Comparison of ENCODE assay signal across 17 cellular contexts in the genomic region with DNA sequence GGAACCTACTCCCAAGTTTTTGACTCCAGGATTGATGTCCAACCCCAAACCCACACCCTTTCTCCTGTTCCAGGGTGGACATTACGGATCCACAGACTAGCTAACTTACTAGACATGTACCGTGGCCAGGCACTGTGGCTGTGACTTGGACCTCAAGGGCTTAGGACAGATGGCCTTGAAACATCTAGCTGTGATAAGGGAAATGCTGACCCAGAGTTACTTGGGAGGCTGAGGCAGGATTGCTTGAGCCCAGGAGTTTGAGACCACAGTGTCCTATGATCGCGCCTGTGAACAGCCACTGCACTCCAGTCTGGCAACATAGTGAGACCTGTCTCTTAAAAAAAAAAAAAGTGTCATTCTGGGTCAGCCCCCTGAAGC. TPM values are rescaled to one million over a fixed set of nuclear protein-coding genes. Genes with fewer than 3 reads are reported as not detected.
DNase-seq lines count a peak whose midpoint lies in the region; ATAC-seq, FAIRE-seq and TF ChIP-seq lines count a peak whose summit lies in the region.
"Had no signal": no experiment of that assay in that cellular context is flagged by ENCODE, and none has a peak within 500 bp of the region (broad histone marks: within the 10 kb centered on the region; RNA-seq: fewer than 3 reads in every experiment).

No MANE protein-coding gene starts in this region.

- intact Hi-C loops in CD8-positive, alpha-beta T cell (cut with DNase I, micrococcal nuclease): loop anchor here in 1 of 2 experiments (5.0 kb wide), 1 partner anchor 946 kb away; no protein-coding TSS in a partner anchor
- intact Hi-C loops in GM12878 (cut with micrococcal nuclease; ENCODE audit: unreplicated experiment): no loop called here

- H3K27ac Mint-ChIP-seq in CD8-positive, alpha-beta T cell: no peak overlapping the region
- peak overlapping the region in 2 of 10 donors; percentile 53 to 57 for H3K27ac Mint-ChIP-seq in naive thymus-derived CD8-positive, alpha-beta T cell

- TF ChIP-seq RAD21 in GM12878 (IDR thresholded peaks at IDR 0.05; ENCODE audit: insufficient read depth, low read depth, low read length): no peak

- H3K27ac ChIP-seq in CD8-positive, alpha-beta T cell (ENCODE audit: low read depth, low read length): no peak overlapping the region
- no peak overlapping the region for H3K27ac ChIP-seq in GM12878 (ENCODE audit: control insufficient read depth, insufficient read depth)
- H3K27ac ChIP-seq: PC-9, SJCRH30 had no signal

- peaks cover 39% of the 10 kb centered on the region for H3K79me2 ChIP-seq in GM12878 (ENCODE audit: control insufficient read depth, insufficient read depth, low read length)

- no peaks in the 10 kb centered on the region for H3K9me3 Mint-ChIP-seq in CD8-positive, alpha-beta T cell
- H3K9me3 Mint-ChIP-seq in naive thymus-derived CD8-positive, alpha-beta T cell: no peaks in the 10 kb centered on the region

- in situ Hi-C loops in GM12878 (cut with MboI): no loop called here

- no peak for TF ChIP-seq CTCF in CD8-positive, alpha-beta T cell (IDR thresholded peaks at IDR 0.05)
- TF ChIP-seq CTCF in GM12878 (IDR thresholded peaks at IDR 0.05 in 2 of 3, conservative IDR thresholded peaks at IDR 0.05 in 1 of 3; ENCODE audit: control insufficient read depth in 2 of 3, extremely low read depth in 1 of 3, insufficient read depth in 1 of 3, low read depth in 3 of 3, low read length in 3 of 3): no peak

- H4K20me1 ChIP-seq in GM12878 (ENCODE audit: control insufficient read depth, insufficient read depth): peaks cover 3% of the 10 kb centered on the region; the same call in 1 of the 2 replicates

- H3K4me3 Mint-ChIP-seq in CD8-positive, alpha-beta T cell: peak overlapping the region; percentile 11
- peak overlapping the region in 7 of 10 donors; percentile 30 to 88 (median 64) for H3K4me3 Mint-ChIP-seq in naive thymus-derived CD8-positive, alpha-beta T cell

- H3K36me3 ChIP-seq in CD8-positive, alpha-beta T cell (ENCODE audit: insufficient read depth, low read length): no peaks in the 10 kb centered on the region
- H3K36me3 ChIP-seq in GM12878 (ENCODE audit: control insufficient read depth in 2 of 2, insufficient read depth in 2 of 2, low read length in 1 of 2): no peaks in the 10 kb centered on the region; a peak in 1 of 4 replicates
- H3K36me3 ChIP-seq: SJCRH30 had no signal

- RAD21 ChIA-PET in GM12878 (lab: Charles Lee; ENCODE audit: unreplicated experiment): interaction anchor here (0.8 kb wide), 1 partner anchor 10 kb away, joined by 5 read pairs; no protein-coding TSS in a partner anchor

- CTCF ChIA-PET in CD8-positive, alpha-beta T cell (lab: Charles Lee): interaction anchor here (8.6 to 16.6 kb wide), 2 partner anchors 11 to 19 kb away, joined by 91 to 263 read pairs; a partner anchor contains a TSS
- CTCF ChIA-PET in GM12878 (lab: Yijun Ruan, JAX): interaction anchor here (1.4 to 15.5 kb wide), 2 partner anchors 13 to 19 kb away, joined by 10 to 225 read pairs; no protein-coding TSS in a partner anchor

- no peak for DNase-seq in CD8-positive, alpha-beta T cell
- no peak for DNase-seq in GM12878 (ENCODE audit: low read depth, low spot score)
- DNase-seq in naive thymus-derived CD8-positive, alpha-beta T cell: no peak
- no peak for DNase-seq in NCI-H524 (lab: John Stamatoyannopoulos, UW)
- no peak for DNase-seq in RPMI8226
- DNase-seq: C1 segment of cervical spinal cord, DMS79 treated with DMSO at 0.1 percent for 48 hours, KBM-7, NCI-H187, NCI-H2107, NCI-H510A treated with DMSO at 0.1 percent for 48 hours, NCI-H82, PC-9, SJCRH30 had no signal

- H3K4me2 ChIP-seq in GM12878 (ENCODE audit: control insufficient read depth, insufficient read depth): 0 out of 2 replicates have a peak overlapping the region, but pooled peaks have one; percentile 20
- H3K4me2 ChIP-seq: PC-9 had no signal

- no peak for ATAC-seq in CD8-positive, alpha-beta T cell
- no peak for ATAC-seq in GM12878
- ATAC-seq in naive thymus-derived CD8-positive, alpha-beta T cell: no peak
- ATAC-seq in GM21786 (IDR thresholded peaks at IDR 0.05; ENCODE audit: unreplicated experiment): no peak

- H3K9ac ChIP-seq in GM12878 (ENCODE audit: control insufficient read depth, insufficient read depth, low read length): no peak overlapping the region

- TF ChIP-seq POLR2A in GM12878 (IDR thresholded peaks at IDR 0.05; ENCODE audit: low read depth, low read length): no peak

- H3K4me1 Mint-ChIP-seq in CD8-positive, alpha-beta T cell (ENCODE audit: low read depth): peaks cover 79% of the 10 kb centered on the region
- H3K4me1 Mint-ChIP-seq in naive thymus-derived CD8-positive, alpha-beta T cell: peaks cover 56 to 87% (median 85%) of the 10 kb centered on the region in 4 donors

- POLR2A ChIA-PET in CD8-positive, alpha-beta T cell (lab: Charles Lee): interaction anchor here (0.5 to 1.1 kb wide), 3 partner anchors 47 to 89 kb away, joined by 3 to 4 read pairs (median 3); a partner anchor contains a TSS
- POLR2A ChIA-PET in GM12878 (lab: Charles Lee): no interaction called here
- POLR2A ChIA-PET in naive thymus-derived CD8-positive, alpha-beta T cell (lab: Charles Lee): interaction anchor here (3.5 kb wide), 1 partner anchor 10 kb away, joined by 10 read pairs; no protein-coding TSS in a partner anchor

- SMC1A ChIA-PET in GM12878 (lab: Charles Lee; ENCODE audit: uncharacterized antibody, unreplicated experiment): no interaction called here

- H2AFZ ChIP-seq in GM12878 (ENCODE audit: control insufficient read depth, low read depth, low read length): no peak overlapping the region
- H2AFZ ChIP-seq: PC-9 had no signal

- peaks cover 62% of the 10 kb centered on the region for H3K4me1 ChIP-seq in CD8-positive, alpha-beta T cell (ENCODE audit: insufficient read depth, low read length)
- peaks cover 20% of the 10 kb centered on the region for H3K4me1 ChIP-seq in GM12878 (ENCODE audit: control insufficient read depth, insufficient read depth, low read length)

- WGBS in GM12878 (ENCODE audit: insufficient coverage, insufficient replicate concordance, low lambda C conversion rate, missing lambda C conversion rate): 93% methylated on average over 4 of the region's 4 CpGs

- no peaks in the 10 kb centered on the region for H3K27me3 Mint-ChIP-seq in CD8-positive, alpha-beta T cell (ENCODE audit: low read depth)
- H3K27me3 Mint-ChIP-seq in naive thymus-derived CD8-positive, alpha-beta T cell: no peaks in the 10 kb centered on the region

- BruUV-seq in GM12878 (replicated peaks; lab: Mats Ljungman, UMichigan): no TSS peak

- no peaks in the 10 kb centered on the region for H3K9me3 ChIP-seq in CD8-positive, alpha-beta T cell (ENCODE audit: low read length)
- no peaks in the 10 kb centered on the region for H3K9me3 ChIP-seq in GM12878 (replicated peaks; ENCODE audit: control insufficient read depth, insufficient read depth, low read length)
- H3K9me3 ChIP-seq: SJCRH30 had no signal

- no peaks in the 10 kb centered on the region for H3K27me3 ChIP-seq in CD8-positive, alpha-beta T cell (ENCODE audit: insufficient read depth, low read length)
- H3K27me3 ChIP-seq in GM12878 (replicated peaks in 1 of 2; ENCODE audit: control insufficient read depth in 2 of 2, insufficient read depth in 2 of 2, low read length in 1 of 2): no peaks in the 10 kb centered on the region
- H3K27me3 ChIP-seq: SJCRH30 had no signal

- TF ChIP-seq EP300 in GM12878 (IDR thresholded peaks at IDR 0.05; ENCODE audit: borderline replicate concordance in 1 of 2, control insufficient read depth in 1 of 2, low read depth in 2 of 2, low read length in 2 of 2): no peak

- no peak overlapping the region for H3K4me3 ChIP-seq in CD8-positive, alpha-beta T cell (ENCODE audit: low read depth, low read length)
- H3K4me3 ChIP-seq in GM12878: no peak overlapping the region
- H3K4me3 ChIP-seq: PC-9, SJCRH30 had no signal

- H3K36me3 Mint-ChIP-seq in CD8-positive, alpha-beta T cell: peaks cover 27% of the 10 kb centered on the region
- peaks cover 0 to 10% (median 0%) of the 10 kb centered on the region in 3 donors for H3K36me3 Mint-ChIP-seq in naive thymus-derived CD8-positive, alpha-beta T cell

- FAIRE-seq in GM12878 (lab: Jason Lieb, UNC): peak; percentile 18

RNA-seq across cellular contexts. Expression of a gene that starts 4.2 kb away (rescaled TPM):
- 100 to 1,000 TPM; 102 to 118 TPM for total RNA-seq in CD8-positive, alpha-beta T cell
- total RNA-seq in GM12878 (2013; cell fraction: nucleolus; rRNA removed): 48.2 and 60.1 TPM in 2 replicates
- total RNA-seq in GM12878 (2014; rRNA removed): 16.4 and 21.5 TPM in 2 replicates
- total RNA-seq in GM12878 (2014; rRNA removed; fragmentation: Illumina TruSeq; extraction: Trizol): 14.3 and 15.8 TPM in 2 replicates
- total RNA-seq in GM12878 (2021): 46.3 and 48.2 TPM in 2 replicates
- polyA plus RNA-seq in GM12878 (2011; ENCODE audit: low read depth): 19.2 TPM
- 34.0 and 57.7 TPM in 2 replicates for polyA plus RNA-seq in GM12878 (2011; rRNA removed)
- polyA plus RNA-seq in GM12878 (2011; cell fraction: cytosol; rRNA removed): 65.6 and 91.8 TPM in 2 replicates
- polyA plus RNA-seq in GM12878 (2011; cell fraction: nucleus; rRNA removed): 250 and 312 TPM in 2 replicates
- polyA plus RNA-seq in GM12878 (2012): 37.5 and 41.9 TPM in 2 replicates
- 17.7 and 24.8 TPM in 2 replicates for polyA plus RNA-seq in GM12878 (2014; fragmentation: Illumina TruSeq; extraction: Trizol)
- 1 to 10 TPM in 1 of 2 experiments, under 1 TPM in 1; 0.08 to 1.4 TPM for polyA plus RNA-seq in GM12878 (2014; fragmentation: Nextera tagmentation; extraction: Ambion mirVana)
- 41.0 and 62.7 TPM in 2 replicates for polyA plus RNA-seq in GM12878 (2014; rRNA removed)
- polyA plus RNA-seq in GM12878 (2016; fragmentation: Nextera tagmentation; extraction: Ambion mirVana): 10 to 100 TPM; 30.2 to 38.8 TPM
- 72.9 and 96.0 TPM in 2 replicates for polyA minus RNA-seq in GM12878 (2011; rRNA and poly(A)+ RNA removed)
- polyA minus RNA-seq in GM12878 (2011; cell fraction: cytosol; rRNA and poly(A)+ RNA removed): 24.6 and 26.1 TPM in 2 replicates
- polyA minus RNA-seq in GM12878 (2011; cell fraction: nucleus; rRNA and poly(A)+ RNA removed): 58.8 and 76.0 TPM in 2 replicates
- total RNA-seq in naive thymus-derived CD8-positive, alpha-beta T cell: 100 to 1,000 TPM; 154 to 167 TPM
- 10 to 100 TPM; 37.4 to 51.6 (median 43.0) TPM for polyA plus RNA-seq in naive thymus-derived CD8-positive, alpha-beta T cell

RNA-seq across cellular contexts. Expression of a gene that starts 14.4 kb away (rescaled TPM):
- total RNA-seq in CD8-positive, alpha-beta T cell: not detected
- total RNA-seq in GM12878 (2013; cell fraction: nucleolus; rRNA removed): not detected in 2 replicates
- total RNA-seq in GM12878 (2014; rRNA removed) (not detected in 2 replicates), GM12878 (2014; rRNA removed; fragmentation: Illumina TruSeq; extraction: Trizol) (not detected in 2 replicates), GM12878 (2021) (not detected in 2 replicates)
- not detected for polyA plus RNA-seq in GM12878 (2011; ENCODE audit: low read depth)
- polyA plus RNA-seq in GM12878 (2011; rRNA removed) (0.08 and 0.10 TPM in 2 replicates), GM12878 (2014; fragmentation: Illumina TruSeq; extraction: Trizol) (not detected in 2 replicates), GM12878 (2014; fragmentation: Nextera tagmentation; extraction: Ambion mirVana) (not detected), GM12878 (2014; rRNA removed) (not detected in 2 replicates), GM12878 (2016; fragmentation: Nextera tagmentation; extraction: Ambion mirVana) (not detected)
- polyA plus RNA-seq in GM12878 (2011; cell fraction: cytosol; rRNA removed): 0.15 and 0.24 TPM in 2 replicates
- 0.10 TPM in 1 of 2 replicates, not detected in the other for polyA plus RNA-seq in GM12878 (2011; cell fraction: nucleus; rRNA removed)
- polyA plus RNA-seq in GM12878 (2012): not detected in 2 replicates
- not detected in 2 replicates for polyA minus RNA-seq in GM12878 (2011; rRNA and poly(A)+ RNA removed)
- not detected in 2 replicates for polyA minus RNA-seq in GM12878 (2011; cell fraction: cytosol; rRNA and poly(A)+ RNA removed)
- not detected in 2 replicates for polyA minus RNA-seq in GM12878 (2011; cell fraction: nucleus; rRNA and poly(A)+ RNA removed)
- total RNA-seq in naive thymus-derived CD8-positive, alpha-beta T cell: not detected
- polyA plus RNA-seq in naive thymus-derived CD8-positive, alpha-beta T cell: not detected
- total RNA-seq: H4, PC-9, SJCRH30 had no signal

RNA-seq across cellular contexts. Expression of a gene that starts 24.0 kb away (rescaled TPM):
- total RNA-seq in CD8-positive, alpha-beta T cell: 1 to 10 TPM; 4.2 to 5.2 TPM
- total RNA-seq in GM12878 (2013; cell fraction: nucleolus; rRNA removed): 1.4 and 2.3 TPM in 2 replicates
- 0.17 and 0.33 TPM in 2 replicates for total RNA-seq in GM12878 (2014; rRNA removed)
- 0.32 and 0.36 TPM in 2 replicates for total RNA-seq in GM12878 (2014; rRNA removed; fragmentation: Illumina TruSeq; extraction: Trizol)
- 0.69 and 0.95 TPM in 2 replicates for total RNA-seq in GM12878 (2021)
- 0.18 TPM for polyA plus RNA-seq in GM12878 (2011; ENCODE audit: low read depth)
- polyA plus RNA-seq in GM12878 (2011; rRNA removed): 0.39 and 0.40 TPM in 2 replicates
- polyA plus RNA-seq in GM12878 (2011; cell fraction: cytosol; rRNA removed): 0.25 and 0.33 TPM in 2 replicates
- polyA plus RNA-seq in GM12878 (2011; cell fraction: nucleus; rRNA removed): 6.5 and 7.0 TPM in 2 replicates
- polyA plus RNA-seq in GM12878 (2012): 0.45 and 0.47 TPM in 2 replicates
- polyA plus RNA-seq in GM12878 (2014; fragmentation: Illumina TruSeq; extraction: Trizol): 0.25 TPM in 1 of 2 replicates, not detected in the other
- polyA plus RNA-seq in GM12878 (2014; fragmentation: Nextera tagmentation; extraction: Ambion mirVana): not detected
- polyA plus RNA-seq in GM12878 (2014; rRNA removed): 0.76 and 1.0 TPM in 2 replicates
- under 1 TPM in 1 of 2 experiments, not detected in 1; 0.18 TPM for polyA plus RNA-seq in GM12878 (2016; fragmentation: Nextera tagmentation; extraction: Ambion mirVana)
- polyA minus RNA-seq in GM12878 (2011; rRNA and poly(A)+ RNA removed): 0.51 and 1.8 TPM in 2 replicates
- not detected in 2 replicates for polyA minus RNA-seq in GM12878 (2011; cell fraction: cytosol; rRNA and poly(A)+ RNA removed)
- 2.1 and 3.7 TPM in 2 replicates for polyA minus RNA-seq in GM12878 (2011; cell fraction: nucleus; rRNA and poly(A)+ RNA removed)
- 10 to 100 TPM in 1 of 2 experiments, 1 to 10 TPM in 1; 8.5 to 10.3 TPM for total RNA-seq in naive thymus-derived CD8-positive, alpha-beta T cell
- under 1 TPM in 1 of 3 donors, not detected in 2; 0.11 TPM for polyA plus RNA-seq in naive thymus-derived CD8-positive, alpha-beta T cell

RNA-seq across cellular contexts. Expression of a gene that starts 27.1 kb away (rescaled TPM):
- total RNA-seq in CD8-positive, alpha-beta T cell: under 1 TPM in 1 of 2 experiments, not detected in 1; 0.43 TPM
- total RNA-seq in GM12878 (2013; cell fraction: nucleolus; rRNA removed): not detected in 2 replicates
- total RNA-seq in GM12878 (2014; rRNA removed): not detected in 2 replicates
- not detected in 2 replicates for total RNA-seq in GM12878 (2014; rRNA removed; fragmentation: Illumina TruSeq; extraction: Trizol)
- not detected in 2 replicates for total RNA-seq in GM12878 (2021)
- not detected for polyA plus RNA-seq in GM12878 (2011; ENCODE audit: low read depth)
- polyA plus RNA-seq in GM12878 (2011; rRNA removed): not detected in 2 replicates
- polyA plus RNA-seq in GM12878 (2011; cell fraction: cytosol; rRNA removed): not detected in 2 replicates
- polyA plus RNA-seq in GM12878 (2011; cell fraction: nucleus; rRNA removed): 0.12 TPM in 1 of 2 replicates, not detected in the other
- polyA plus RNA-seq in GM12878 (2012): not detected in 2 replicates
- polyA plus RNA-seq in GM12878 (2014; fragmentation: Illumina TruSeq; extraction: Trizol): not detected in 2 replicates
- polyA plus RNA-seq in GM12878 (2014; fragmentation: Nextera tagmentation; extraction: Ambion mirVana): not detected
- polyA plus RNA-seq in GM12878 (2014; rRNA removed): 0.24 TPM in 1 of 2 replicates, not detected in the other
- not detected for polyA plus RNA-seq in GM12878 (2016; fragmentation: Nextera tagmentation; extraction: Ambion mirVana)
- polyA minus RNA-seq in GM12878 (2011; rRNA and poly(A)+ RNA removed): not detected in 2 replicates
- polyA minus RNA-seq in GM12878 (2011; cell fraction: cytosol; rRNA and poly(A)+ RNA removed): not detected in 2 replicates
- not detected in 2 replicates for polyA minus RNA-seq in GM12878 (2011; cell fraction: nucleus; rRNA and poly(A)+ RNA removed)
- total RNA-seq in naive thymus-derived CD8-positive, alpha-beta T cell: 1 to 10 TPM in 1 of 2 experiments, under 1 TPM in 1; 0.91 to 1.2 TPM
- under 1 TPM in 2 of 3 donors, not detected in 1; 0.43 to 0.64 TPM for polyA plus RNA-seq in naive thymus-derived CD8-positive, alpha-beta T cell
- total RNA-seq: A673, H4 had no signal

RNA-seq across cellular contexts. Expression of a gene that starts 33.4 kb away (rescaled TPM):
- total RNA-seq in CD8-positive, alpha-beta T cell: not detected
- not detected in 2 replicates for total RNA-seq in GM12878 (2013; cell fraction: nucleolus; rRNA removed)
- total RNA-seq in GM12878 (2014; rRNA removed) (not detected in 2 replicates), GM12878 (2014; rRNA removed; fragmentation: Illumina TruSeq; extraction: Trizol) (not detected in 2 replicates), GM12878 (2021) (not detected in 2 replicates)
- polyA plus RNA-seq in GM12878 (2011; ENCODE audit: low read depth): not detected
- polyA plus RNA-seq in GM12878 (2011; rRNA removed) (not detected in 2 replicates), GM12878 (2014; fragmentation: Illumina TruSeq; extraction: Trizol) (not detected in 2 replicates), GM12878 (2014; fragmentation: Nextera tagmentation; extraction: Ambion mirVana) (not detected), GM12878 (2014; rRNA removed) (not detected in 2 replicates), GM12878 (2016; fragmentation: Nextera tagmentation; extraction: Ambion mirVana) (not detected)
- polyA plus RNA-seq in GM12878 (2011; cell fraction: cytosol; rRNA removed): not detected in 2 replicates
- polyA plus RNA-seq in GM12878 (2011; cell fraction: nucleus; rRNA removed): not detected in 2 replicates
- 0.03 and 0.06 TPM in 2 replicates for polyA plus RNA-seq in GM12878 (2012)
- polyA minus RNA-seq in GM12878 (2011; rRNA and poly(A)+ RNA removed): not detected in 2 replicates
- not detected in 2 replicates for polyA minus RNA-seq in GM12878 (2011; cell fraction: cytosol; rRNA and poly(A)+ RNA removed)
- not detected in 2 replicates for polyA minus RNA-seq in GM12878 (2011; cell fraction: nucleus; rRNA and poly(A)+ RNA removed)
- total RNA-seq in naive thymus-derived CD8-positive, alpha-beta T cell: not detected
- polyA plus RNA-seq in naive thymus-derived CD8-positive, alpha-beta T cell: not detected
- total RNA-seq: A673, PC-9, SJCRH30 had no signal
